Comparison of ENCODE assay signal across 28 cellular contexts in genomic region chr7:2501947-2502646, GRCh38. TPM values are rescaled to one million over a fixed set of nuclear protein-coding genes. Genes with fewer than 3 reads are reported as not detected.
DNase-seq lines count a peak whose midpoint lies in the region; ATAC-seq, FAIRE-seq and TF ChIP-seq lines count a peak whose summit lies in the region.
"Had no signal": no experiment of that assay in that cellular context is flagged by ENCODE, and none has a peak within 500 bp of the region (broad histone marks: within the 10 kb centered on the region; RNA-seq: fewer than 3 reads in every experiment).

No MANE protein-coding gene starts in this region.

- no peak for TF ChIP-seq POLR2A in K562 (conservative IDR thresholded peaks at IDR 0.05)

- H3K9me3 Mint-ChIP-seq in stimulated activated naive CD8-positive, alpha-beta T cell treated with anti-CD3 and anti-CD28 coated beads, Interleukin-15, amount 100 ng/mL, for 72 hours = no peaks in the 10 kb centered on the region
- H3K9me3 Mint-ChIP-seq in neural crest cell = no peaks in the 10 kb centered on the region
- H3K9me3 Mint-ChIP-seq: CD4-positive, alpha-beta T cell had no signal

- no peaks in the 10 kb centered on the region for H3K36me3 Mint-ChIP-seq in neural crest cell (ENCODE audit: low read depth)

- TF ChIP-seq RAD21 in K562 (CRISPR knock-in tag; conservative IDR thresholded peaks at IDR 0.05 in 1 of 2, IDR thresholded peaks at IDR 0.05 in 1 of 2) = no peak

- TF ChIP-seq CTCF in K562 (IDR thresholded peaks at IDR 0.05 in 2 of 3, conservative IDR thresholded peaks at IDR 0.05 in 1 of 3; ENCODE audit: insufficient read depth in 2 of 3, low read depth in 1 of 3, low read length in 3 of 3) (no peak), neural crest cell (conservative IDR thresholded peaks at IDR 0.05) (no peak), GM13977 (IDR thresholded peaks at IDR 0.05; ENCODE audit: extremely low read depth, insufficient read depth, missing control alignments) (no peak)

- no peak overlapping the region for H2AFZ ChIP-seq in K562 (ENCODE audit: low read depth, low read length)

- peaks cover 25% of the 10 kb centered on the region for H3K4me1 Mint-ChIP-seq in stimulated activated naive CD8-positive, alpha-beta T cell treated with anti-CD3 and anti-CD28 coated beads, Interleukin-15, amount 100 ng/mL, for 72 hours
- peaks cover 28% of the 10 kb centered on the region for H3K4me1 Mint-ChIP-seq in neural crest cell

- CTCF ChIA-PET in K562 (lab: Yijun Ruan, JAX; ENCODE audit: low intra/inter-chr PET ratio) = no interaction called here

- H3K4me3 ChIP-seq in K562 = no peak overlapping the region

- no peak overlapping the region for H3K27ac Mint-ChIP-seq in stimulated activated naive CD8-positive, alpha-beta T cell treated with anti-CD3 and anti-CD28 coated beads, Interleukin-15, amount 100 ng/mL, for 72 hours
- no peak overlapping the region for H3K27ac Mint-ChIP-seq in neural crest cell (ENCODE audit: unreplicated experiment)
- H3K27ac Mint-ChIP-seq: CD4-positive, alpha-beta T cell had no signal

- no peak overlapping the region for H3K9ac ChIP-seq in K562 (ENCODE audit: insufficient read depth in 1 of 2, low read depth in 2 of 2, low read length in 2 of 2)
- H3K9ac ChIP-seq: KMS-11 had no signal

- no peak overlapping the region for H3K4me3 Mint-ChIP-seq in stimulated activated naive CD8-positive, alpha-beta T cell treated with anti-CD3 and anti-CD28 coated beads, Interleukin-15, amount 100 ng/mL, for 72 hours
- H3K4me3 Mint-ChIP-seq in neural crest cell = peak overlapping the region; percentile 47
- H3K4me3 Mint-ChIP-seq: CD4-positive, alpha-beta T cell had no signal

- H3K27ac ChIP-seq in K562 (ENCODE audit: extremely low read depth, low read depth, low read length) = no peak overlapping the region
- H3K27ac ChIP-seq: KMS-11, RWPE1 had no signal

- no peak for DNase-seq in stimulated activated naive CD8-positive, alpha-beta T cell treated with anti-CD3 and anti-CD28 coated beads, Interleukin-15, amount 100 ng/mL, for 72 hours
- no peak for DNase-seq in stimulated activated naive CD8-positive, alpha-beta T cell treated with anti-CD3 and anti-CD28 coated beads, Interleukin-15, Interleukin-2, amounts not matched to agents 100 U/mL and 50 U/mL, for 24 hours
- DNase-seq in K562 (ENCODE audit: extremely low read depth in 1 of 4, low spot score in 3 of 4) = no peak
- DNase-seq in neural crest cell (ENCODE audit: low read depth, low spot score) = no peak
- DNase-seq in NOMO-1 treated with dmso at 0.1 percent for 144 hours (lab: John Stamatoyannopoulos, UW; ENCODE audit: unreplicated experiment) = no peak
- no peak for DNase-seq in GM13977 (ENCODE audit: low spot score)
- DNase-seq: CD4-positive, alpha-beta T cell; DMS53; MM.1S; NCI-H1048; NCI-H1417; NCI-H1694; NCI-H2029 treated with DMSO at 0.1 percent for 48 hours; NCI-H2227 treated with DMSO at 0.1 percent for 48 hours; NCI-H526 treated with DMSO at 0.1 percent for 48 hours; SHP77 treated with DMSO at 0.1 percent for 48 hours had no signal

- no peaks in the 10 kb centered on the region for H3K36me3 ChIP-seq in K562 (ENCODE audit: control insufficient read depth, insufficient read depth, low read length)

- POLR2A ChIA-PET in K562 (lab: Yijun Ruan, JAX) = interaction anchor here (0.8 kb wide), 1 partner anchor 133 kb away, joined by 6 read pairs; no protein-coding TSS in a partner anchor

- TF ChIP-seq EP300 in K562 (IDR thresholded peaks at IDR 0.05; ENCODE audit: low read length) = no peak

- no peaks in the 10 kb centered on the region for H3K79me2 ChIP-seq in K562 (ENCODE audit: control insufficient read depth, insufficient read depth, low read length)

- no peaks in the 10 kb centered on the region for H3K9me3 ChIP-seq in K562 (replicated peaks; ENCODE audit: control insufficient read depth, insufficient read depth, low read depth, low read length)

- FAIRE-seq in K562 (lab: Jason Lieb, UNC) = no peak
- FAIRE-seq: HTR-8/SVneo had no signal

- H3K4me2 ChIP-seq in K562 (ENCODE audit: insufficient read depth, low read length) = no peak overlapping the region
- H3K4me2 ChIP-seq: KMS-11 had no signal

- peak; percentile 57 for ATAC-seq in stimulated activated naive CD8-positive, alpha-beta T cell treated with anti-CD3 and anti-CD28 coated beads, Interleukin-15, amount 100 ng/mL, for 72 hours
- ATAC-seq in stimulated activated naive CD8-positive, alpha-beta T cell treated with anti-CD3 and anti-CD28 coated beads, Interleukin-15, Interleukin-2, amounts not matched to agents 100 U/mL and 50 U/mL, for 24 hours = no peak
- ATAC-seq in K562 (no peak), HG02970 (IDR thresholded peaks at IDR 0.05; ENCODE audit: low FRiP score, unreplicated experiment) (no peak)
- ATAC-seq: HCT116 had no signal

- no peaks in the 10 kb centered on the region for H3K9me1 ChIP-seq in K562 (ENCODE audit: control insufficient read depth, insufficient read depth, low read length)

- BruUV-seq in K562 (replicated peaks; lab: Mats Ljungman, UMichigan) = no TSS peak

- H4K20me1 ChIP-seq in K562 (replicated peaks; ENCODE audit: control insufficient read depth, insufficient read depth, low read length) = no peaks in the 10 kb centered on the region

- intact Hi-C loops in K562 (cut with micrococcal nuclease) = no loop called here

- H3K4me1 ChIP-seq in K562 (replicated peaks in 1 of 2; ENCODE audit: control insufficient read depth in 2 of 2, insufficient read depth in 2 of 2, low read length in 2 of 2) = peaks cover 0 to 47% of the 10 kb centered on the region in 2 experiments; a peak in 2 of 5 replicates

- H3K27me3 Mint-ChIP-seq in stimulated activated naive CD8-positive, alpha-beta T cell treated with anti-CD3 and anti-CD28 coated beads, Interleukin-15, amount 100 ng/mL, for 72 hours = peaks cover 8% of the 10 kb centered on the region
- H3K27me3 Mint-ChIP-seq in neural crest cell (ENCODE audit: low read depth) = no peaks in the 10 kb centered on the region
- H3K27me3 Mint-ChIP-seq: CD4-positive, alpha-beta T cell had no signal

- peaks cover 4 to 56% of the 10 kb centered on the region in 2 experiments; a peak in 3 of 5 replicates for H3K27me3 ChIP-seq in K562 (ENCODE audit: control insufficient read depth in 2 of 2, insufficient read depth in 2 of 2, low read length in 2 of 2)

- 26% methylated on average over 6 of the region's 9 CpGs for WGBS in K562 (ENCODE audit: insufficient coverage, low coverage, missing lambda C conversion rate)

- in situ Hi-C loops in K562 (cut with MboI) (no loop called here), GM13977 (cut with MboI; ENCODE audit: low pct_unique_long_range_greater_than_20kb, low sequenced_read_pairs, unreplicated experiment) (no loop called here)

RNA-seq across cellular contexts. Expression of gene LFNG, which starts 17.5 kb away (rescaled TPM):
- 0.76 and 4.3 TPM in 2 replicates for total RNA-seq in K562 (2011; cell fraction: chromatin; rRNA removed; ENCODE audit: low replicate concordance)
- 3.6 and 4.7 TPM in 2 replicates for total RNA-seq in K562 (2011; cell fraction: nucleolus; rRNA removed)
- 2.0 and 2.1 TPM in 2 replicates for total RNA-seq in K562 (2011; cell fraction: nucleoplasm; rRNA removed)
- total RNA-seq in K562 (2014; rRNA removed) (0.49 and 0.73 TPM in 2 replicates), K562 (2014; rRNA removed; fragmentation: Illumina TruSeq; extraction: Trizol) (0.18 and 0.22 TPM in 2 replicates), K562 (2015; rRNA removed; fragmentation: Illumina TruSeq; extraction: Trizol) (0.25 and 0.30 TPM in 2 replicates), K562 (2021) (0.81 and 0.89 TPM in 2 replicates), neural crest cell (39.0 and 44.9 TPM in 2 replicates)
- polyA plus RNA-seq in K562 (2011; rRNA removed) (0.86 and 1.2 TPM in 2 replicates), K562 (2014; fragmentation: Illumina TruSeq; extraction: Trizol) (0.24 and 0.39 TPM in 2 replicates), K562 (2014; fragmentation: Nextera tagmentation; extraction: Ambion mirVana) (under 1 TPM in 1 of 2 experiments, not detected in 1; 0.03 TPM), K562 (2014; rRNA removed) (0.25 and 0.28 TPM in 2 replicates)
- 1.4 and 2.5 TPM in 2 replicates for polyA plus RNA-seq in K562 (2011; cell fraction: cytosol; rRNA removed)
- 4.7 and 6.5 TPM in 2 replicates for polyA plus RNA-seq in K562 (2011; cell fraction: nucleus; rRNA removed)
- 0.43 and 0.47 TPM in 2 replicates for polyA plus RNA-seq in K562 (2012)
- 0.45 and 0.49 TPM in 2 replicates for polyA minus RNA-seq in K562 (2011; rRNA and poly(A)+ RNA removed)
- 0.91 and 1.0 TPM in 2 replicates for polyA minus RNA-seq in K562 (2011; cell fraction: cytosol; rRNA and poly(A)+ RNA removed)
- 3.6 and 3.8 TPM in 2 replicates for polyA minus RNA-seq in K562 (2011; cell fraction: nucleus; rRNA and poly(A)+ RNA removed)

RNA-seq across cellular contexts. Expression of gene GRIFIN, which starts 25.9 kb away (rescaled TPM):
- total RNA-seq in K562 (2011; cell fraction: chromatin; rRNA removed; ENCODE audit: low replicate concordance) = not detected in 2 replicates
- not detected in 2 replicates for total RNA-seq in K562 (2011; cell fraction: nucleolus; rRNA removed)
- total RNA-seq in K562 (2011; cell fraction: nucleoplasm; rRNA removed) = not detected in 2 replicates
- not detected in 2 replicates for total RNA-seq in K562 (2014; rRNA removed)
- not detected in 2 replicates for total RNA-seq in K562 (2014; rRNA removed; fragmentation: Illumina TruSeq; extraction: Trizol)
- total RNA-seq in K562 (2015; rRNA removed; fragmentation: Illumina TruSeq; extraction: Trizol) = not detected in 2 replicates
- not detected in 2 replicates for total RNA-seq in K562 (2021)
- polyA plus RNA-seq in K562 (2011; rRNA removed) = not detected in 2 replicates
- not detected in 2 replicates for polyA plus RNA-seq in K562 (2011; cell fraction: cytosol; rRNA removed)
- not detected in 2 replicates for polyA plus RNA-seq in K562 (2011; cell fraction: nucleus; rRNA removed)
- not detected in 2 replicates for polyA plus RNA-seq in K562 (2012)
- not detected in 2 replicates for polyA plus RNA-seq in K562 (2014; fragmentation: Illumina TruSeq; extraction: Trizol)
- not detected for polyA plus RNA-seq in K562 (2014; fragmentation: Nextera tagmentation; extraction: Ambion mirVana)
- not detected in 2 replicates for polyA plus RNA-seq in K562 (2014; rRNA removed)
- polyA minus RNA-seq in K562 (2011; rRNA and poly(A)+ RNA removed) = not detected in 2 replicates
- polyA minus RNA-seq in K562 (2011; cell fraction: cytosol; rRNA and poly(A)+ RNA removed) = not detected in 2 replicates
- polyA minus RNA-seq in K562 (2011; cell fraction: nucleus; rRNA and poly(A)+ RNA removed) = not detected in 2 replicates
- not detected in 2 replicates for total RNA-seq in neural crest cell
- total RNA-seq: A172; CD4-positive, alpha-beta T cell; Daoy; G401; H4; NCI-H460; OCI-LY7 had no signal
- polyA plus RNA-seq: BJ had no signal

RNA-seq across cellular contexts. Expression of gene BRAT1, which starts 53.2 kb away (rescaled TPM):
- 18.7 and 76.7 TPM in 2 replicates for total RNA-seq in K562 (2011; cell fraction: chromatin; rRNA removed; ENCODE audit: low replicate concordance)
- total RNA-seq in K562 (2011; cell fraction: nucleolus; rRNA removed) = 75.9 and 80.0 TPM in 2 replicates
- total RNA-seq in K562 (2011; cell fraction: nucleoplasm; rRNA removed) = 35.8 and 37.1 TPM in 2 replicates
- total RNA-seq in K562 (2014; rRNA removed) = 48.2 and 53.8 TPM in 2 replicates
- total RNA-seq in K562 (2014; rRNA removed; fragmentation: Illumina TruSeq; extraction: Trizol) = 1.9 and 3.7 TPM in 2 replicates
- total RNA-seq in K562 (2015; rRNA removed; fragmentation: Illumina TruSeq; extraction: Trizol) = 14.6 and 17.4 TPM in 2 replicates
- 49.6 and 49.8 TPM in 2 replicates for total RNA-seq in K562 (2021)
- 10.5 and 23.7 TPM in 2 replicates for polyA plus RNA-seq in K562 (2011; rRNA removed)
- 14.1 and 48.2 TPM in 2 replicates for polyA plus RNA-seq in K562 (2011; cell fraction: cytosol; rRNA removed)
- polyA plus RNA-seq in K562 (2011; cell fraction: nucleus; rRNA removed) = 84.7 and 142 TPM in 2 replicates
- polyA plus RNA-seq in K562 (2012) = 37.7 and 38.8 TPM in 2 replicates
- polyA plus RNA-seq in K562 (2014; fragmentation: Illumina TruSeq; extraction: Trizol) = 5.8 and 20.3 TPM in 2 replicates
- polyA plus RNA-seq in K562 (2014; fragmentation: Nextera tagmentation; extraction: Ambion mirVana) = under 1 TPM; 0.13 to 0.31 TPM
- polyA plus RNA-seq in K562 (2014; rRNA removed) = 35.3 and 39.1 TPM in 2 replicates
- polyA minus RNA-seq in K562 (2011; rRNA and poly(A)+ RNA removed) = 3.2 and 7.4 TPM in 2 replicates
- 27.3 and 27.9 TPM in 2 replicates for polyA minus RNA-seq in K562 (2011; cell fraction: cytosol; rRNA and poly(A)+ RNA removed)
- 22.2 and 25.0 TPM in 2 replicates for polyA minus RNA-seq in K562 (2011; cell fraction: nucleus; rRNA and poly(A)+ RNA removed)
- total RNA-seq in neural crest cell = 47.3 and 52.7 TPM in 2 replicates

RNA-seq across cellular contexts. Expression of gene IQCE, which starts 56.7 kb away (rescaled TPM):
- 26.8 and 52.1 TPM in 2 replicates for total RNA-seq in K562 (2011; cell fraction: chromatin; rRNA removed; ENCODE audit: low replicate concordance)
- total RNA-seq in K562 (2011; cell fraction: nucleolus; rRNA removed) = 20.3 and 21.5 TPM in 2 replicates
- 22.9 and 30.8 TPM in 2 replicates for total RNA-seq in K562 (2011; cell fraction: nucleoplasm; rRNA removed)
- total RNA-seq in K562 (2014; rRNA removed) (7.2 and 8.5 TPM in 2 replicates), K562 (2014; rRNA removed; fragmentation: Illumina TruSeq; extraction: Trizol) (1.7 and 3.5 TPM in 2 replicates), K562 (2015; rRNA removed; fragmentation: Illumina TruSeq; extraction: Trizol) (3.7 and 4.2 TPM in 2 replicates), K562 (2021) (7.8 and 8.7 TPM in 2 replicates), neural crest cell (18.4 and 22.4 TPM in 2 replicates)
- polyA plus RNA-seq in K562 (2011; rRNA removed) (3.2 and 5.0 TPM in 2 replicates), K562 (2014; fragmentation: Illumina TruSeq; extraction: Trizol) (4.4 and 6.5 TPM in 2 replicates), K562 (2014; fragmentation: Nextera tagmentation; extraction: Ambion mirVana) (under 1 TPM; 0.18 to 0.28 TPM), K562 (2014; rRNA removed) (5.1 and 6.1 TPM in 2 replicates)
- 2.3 and 3.0 TPM in 2 replicates for polyA plus RNA-seq in K562 (2011; cell fraction: cytosol; rRNA removed)
- 12.8 and 18.1 TPM in 2 replicates for polyA plus RNA-seq in K562 (2011; cell fraction: nucleus; rRNA removed)
- 5.3 and 7.0 TPM in 2 replicates for polyA plus RNA-seq in K562 (2012)
- polyA minus RNA-seq in K562 (2011; rRNA and poly(A)+ RNA removed) = 3.7 and 4.7 TPM in 2 replicates
- polyA minus RNA-seq in K562 (2011; cell fraction: cytosol; rRNA and poly(A)+ RNA removed) = 3.9 and 4.8 TPM in 2 replicates
- 5.5 and 5.9 TPM in 2 replicates for polyA minus RNA-seq in K562 (2011; cell fraction: nucleus; rRNA and poly(A)+ RNA removed)
